Comparison of ENCODE assay signal across 8 cellular contexts in the genomic region with DNA sequence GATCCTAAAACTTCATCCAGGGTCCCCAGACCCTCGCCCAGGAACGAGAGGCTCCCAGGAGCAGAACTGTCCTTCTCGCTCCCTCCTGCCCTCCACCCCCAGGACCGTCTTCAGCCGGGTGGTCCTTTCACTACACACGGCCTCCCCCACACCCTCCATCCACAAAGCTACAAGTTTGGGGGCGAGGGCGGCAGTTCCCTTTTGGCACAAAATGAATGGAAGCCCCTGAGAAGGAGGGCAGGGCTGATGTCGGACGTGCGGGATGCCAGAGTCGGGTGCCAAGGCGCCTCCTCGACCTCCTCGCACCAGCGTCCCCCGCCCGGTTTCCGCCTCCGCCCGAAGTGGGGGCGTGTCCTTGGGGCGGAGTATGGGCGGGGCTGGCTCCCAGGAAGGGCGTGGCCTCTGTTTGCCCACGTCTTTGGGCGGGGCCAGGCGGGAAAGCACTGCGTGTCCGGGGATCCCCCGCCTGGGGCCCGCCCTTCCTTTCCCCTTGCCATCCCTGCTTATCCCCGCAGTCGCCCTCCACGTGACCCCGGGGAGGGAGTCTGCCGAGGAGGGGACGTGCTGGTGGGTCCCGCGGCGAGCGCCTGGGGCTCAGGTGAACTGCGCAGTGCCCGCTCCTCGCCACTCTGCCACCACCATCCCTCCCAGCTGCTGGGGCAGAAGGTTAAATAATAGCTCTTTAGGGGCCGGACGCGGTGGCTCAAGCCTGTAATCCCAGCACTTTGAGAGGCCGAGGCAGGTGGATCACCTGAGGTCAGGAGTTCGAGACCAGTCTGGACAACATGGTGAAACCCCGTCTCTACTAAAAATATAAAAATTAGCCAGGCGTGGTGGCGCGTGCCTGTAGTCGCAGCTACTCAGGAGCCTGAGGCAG. TPM values are rescaled to one million over a fixed set of nuclear protein-coding genes. Genes with fewer than 3 reads are reported as not detected.
A peak's percentile ranks its signal among the peaks of the same experiment; 100 is the strongest.
DNase-seq lines count a peak whose midpoint lies in the region; ATAC-seq and TF ChIP-seq lines count a peak whose summit lies in the region.

No MANE protein-coding gene starts in this region.

- H2AFZ ChIP-seq in PC-3 (ENCODE audit: low read length), result peak overlapping the region; percentile 87

- no peak for TF ChIP-seq CTCF in PC-3 (conservative IDR thresholded peaks at IDR 0.05; ENCODE audit: low read depth, low read length)
- no peak for TF ChIP-seq CTCF in epithelial cell of proximal tubule (conservative IDR thresholded peaks at IDR 0.05; ENCODE audit: low read depth, low read length)

- H3K27me3 ChIP-seq in PC-3 (ENCODE audit: low read length) (no peaks in the 10 kb centered on the region), mucosa of stomach (ENCODE audit: control insufficient read depth, insufficient read depth, low read length) (peaks cover 5% of the 10 kb centered on the region)

- H3K79me2 ChIP-seq in PC-3 (ENCODE audit: low read length), result no peaks in the 10 kb centered on the region

- CTCF ChIA-PET in PC-3 (lab: Charles Lee), result interaction anchor here (1.0 kb wide), 1 partner anchor 15 kb away, joined by 3 read pairs; the partner anchor contains the start of gene FIBP

- H3K9me3 ChIP-seq in PC-3 (ENCODE audit: low read length) (no peaks in the 10 kb centered on the region), mucosa of stomach (ENCODE audit: control insufficient read depth, low read length) (no peaks in the 10 kb centered on the region)

- DNase-seq in DMS 273 (lab: John Stamatoyannopoulos, UW; ENCODE audit: unreplicated experiment) (peak; percentile 94), KBM-7 (peak; percentile 90), PC-3 (peak; percentile 98), epithelial cell of proximal tubule (ENCODE audit: low read depth) (no peak)
- DNase-seq in activated T-cell treated with anti-CD3 and anti-CD28 coated beads, Interleukin-2, amount 50 U/mL, for 1 hour, result peak; percentile 100
- DNase-seq in stimulated activated CD8-positive, alpha-beta memory T cell treated with anti-CD3 and anti-CD28 coated beads, Interleukin-7, amount 100 ng/mL, for 24 hours (ENCODE audit: low read depth), result peak; percentile 95

- H3K27ac ChIP-seq in PC-3 (ENCODE audit: low read length), result no peak overlapping the region

- TSS peak; percentile 82 for BruUV-seq in PC-3 (replicated peaks; lab: Mats Ljungman, UMichigan)

- no peaks in the 10 kb centered on the region for H3K9me2 ChIP-seq in PC-3 (replicated peaks; ENCODE audit: low read length)

- peak overlapping the region; percentile 78 for H3K4me3 ChIP-seq in PC-3 (ENCODE audit: low read length)
- H3K4me3 ChIP-seq in epithelial cell of proximal tubule (ENCODE audit: low read depth, low read length), result peak overlapping the region; percentile 80
- peak overlapping the region; percentile 26 for H3K4me3 ChIP-seq in mucosa of stomach (ENCODE audit: low read length)

- H4K20me1 ChIP-seq in PC-3 (ENCODE audit: low read length), result no peaks in the 10 kb centered on the region

- ATAC-seq in GM21619 (IDR thresholded peaks at IDR 0.05; ENCODE audit: unreplicated experiment), result peak; percentile 68
- peak; percentile 76 for ATAC-seq in PC-3

- peaks cover 6% of the 10 kb centered on the region for H3K4me1 ChIP-seq in PC-3 (ENCODE audit: insufficient read depth, low read length)
- H3K4me1 ChIP-seq in mucosa of stomach (ENCODE audit: control insufficient read depth, insufficient read depth, low read length), result peaks cover 11% of the 10 kb centered on the region

- H3K9ac ChIP-seq in PC-3 (ENCODE audit: low read length) (peak overlapping the region; percentile 55), mucosa of stomach (ENCODE audit: low read length) (peak overlapping the region; percentile 65)

- POLR2A ChIA-PET in PC-3 (lab: Charles Lee; ENCODE audit: unreplicated experiment), result interaction anchor here (0.7 kb wide), 1 partner anchor 13 kb away, joined by 3 read pairs; no protein-coding TSS in a partner anchor

- H3K36me3 ChIP-seq in PC-3 (ENCODE audit: low read depth, low read length) (no peaks in the 10 kb centered on the region), mucosa of stomach (ENCODE audit: control insufficient read depth, insufficient read depth, low read length) (no peaks in the 10 kb centered on the region)

- intact Hi-C loops in PC-3 (cut with micrococcal nuclease), result no loop called here

- H3F3A ChIP-seq in PC-3 (ENCODE audit: low read length, unreplicated experiment), result no peaks in the 10 kb centered on the region

- H3K4me2 ChIP-seq in PC-3 (ENCODE audit: low read length), result peak overlapping the region; percentile 99

- in situ Hi-C loops in KBM-7 (cut with MboI; ENCODE audit: low pct_unique_long_range_greater_than_20kb, low sequenced_read_pairs), result no loop called here

RNA-seq across cellular contexts. Expression of gene EFEMP2, which starts 0.9 kb away (rescaled TPM):
- total RNA-seq in PC-3 (2014; rRNA removed) (2.6 and 4.5 TPM in 2 replicates), epithelial cell of proximal tubule (45.1 and 94.7 TPM in 2 replicates)

RNA-seq across cellular contexts. Expression of gene CTSW, which starts 6.1 kb away (rescaled TPM):
- 0.11 TPM in 1 of 2 replicates, not detected in the other for total RNA-seq in PC-3 (2014; rRNA removed)
- total RNA-seq in epithelial cell of proximal tubule, result 0.51 and 1.2 TPM in 2 replicates

RNA-seq across cellular contexts. Expression of gene MUS81, which starts 13.3 kb away (rescaled TPM):
- total RNA-seq in PC-3 (2014; rRNA removed), result 82.0 and 94.6 TPM in 2 replicates
- 57.2 and 71.8 TPM in 2 replicates for total RNA-seq in epithelial cell of proximal tubule

RNA-seq across cellular contexts. Expression of gene FIBP, which starts 14.8 kb away (rescaled TPM):
- total RNA-seq in PC-3 (2014; rRNA removed) (221 TPM in 2 replicates), epithelial cell of proximal tubule (85.3 and 135 TPM in 2 replicates)

RNA-seq across cellular contexts. Expression of gene CFL1, which starts 15.5 kb away (rescaled TPM):
- 2,710 and 3,139 TPM in 2 replicates for total RNA-seq in PC-3 (2014; rRNA removed)
- 2,195 and 2,365 TPM in 2 replicates for total RNA-seq in epithelial cell of proximal tubule

Comparison
In these comparisons a context has a peak if more than half of its experiments do, and no peak if none do; other contexts are left out.
1. H3K4me3 ChIP-seq: peak in every context shown above with its lines; median percentile 80 in epithelial cell of proximal tubule; 78 in PC-3; 26 in mucosa of stomach.